In the genomic region with DNA sequence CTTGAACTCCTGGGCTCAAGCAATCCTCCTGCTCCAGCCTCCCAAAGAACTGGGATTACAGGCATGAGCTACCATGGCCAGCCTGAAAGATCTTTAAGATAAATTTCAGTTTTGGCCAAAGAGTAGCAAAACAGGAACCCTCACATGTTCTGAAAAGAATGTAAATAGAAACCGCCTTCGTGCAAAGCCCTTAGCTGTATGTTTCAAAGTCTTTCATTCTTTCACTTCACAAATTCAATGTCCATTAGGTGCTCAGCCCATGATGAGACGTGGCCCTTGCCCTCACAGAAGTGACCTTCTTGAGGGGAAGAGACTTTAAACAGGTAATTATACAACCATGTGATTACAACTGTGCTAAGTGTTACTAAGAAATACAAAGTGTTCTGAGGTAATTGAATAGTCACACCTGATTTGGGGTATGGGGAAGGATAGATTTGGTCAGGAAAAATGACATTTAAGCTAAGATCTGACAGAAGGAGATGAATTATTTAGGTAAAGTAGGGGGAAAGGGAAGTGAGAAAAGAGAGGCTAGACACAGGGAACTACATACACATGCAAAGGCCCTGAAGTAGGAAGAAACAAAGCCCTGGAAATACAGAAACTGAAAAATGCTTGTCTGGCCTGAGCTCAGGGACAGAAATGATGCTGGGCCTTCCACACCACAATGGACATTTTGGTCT, we compare ENCODE assay signal across 1 cellular context.
TF ChIP-seq lines count a peak whose summit lies in the region.

No MANE protein-coding gene starts in this region.

TF ChIP-seq in HepG2, 621 proteins besides CTCF, POLR2A, EP300 and RAD21:
- TF ChIP-seq, protein P1, sequence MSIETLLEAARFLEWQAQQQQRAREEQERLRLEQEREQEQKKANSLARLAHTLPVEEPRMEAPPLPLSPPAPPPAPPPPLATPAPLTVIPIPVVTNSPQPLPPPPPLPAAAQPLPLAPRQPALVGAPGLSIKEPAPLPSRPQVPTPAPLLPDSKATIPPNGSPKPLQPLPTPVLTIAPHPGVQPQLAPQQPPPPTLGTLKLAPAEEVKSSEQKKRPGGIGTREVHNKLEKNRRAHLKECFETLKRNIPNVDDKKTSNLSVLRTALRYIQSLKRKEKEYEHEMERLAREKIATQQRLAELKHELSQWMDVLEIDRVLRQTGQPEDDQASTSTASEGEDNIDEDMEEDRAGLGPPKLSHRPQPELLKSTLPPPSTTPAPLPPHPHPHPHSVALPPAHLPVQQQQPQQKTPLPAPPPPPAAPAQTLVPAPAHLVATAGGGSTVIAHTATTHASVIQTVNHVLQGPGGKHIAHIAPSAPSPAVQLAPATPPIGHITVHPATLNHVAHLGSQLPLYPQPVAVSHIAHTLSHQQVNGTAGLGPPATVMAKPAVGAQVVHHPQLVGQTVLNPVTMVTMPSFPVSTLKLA (IDR thresholded peaks at IDR 0.05), result no peak
- TF ChIP-seq, protein P2, sequence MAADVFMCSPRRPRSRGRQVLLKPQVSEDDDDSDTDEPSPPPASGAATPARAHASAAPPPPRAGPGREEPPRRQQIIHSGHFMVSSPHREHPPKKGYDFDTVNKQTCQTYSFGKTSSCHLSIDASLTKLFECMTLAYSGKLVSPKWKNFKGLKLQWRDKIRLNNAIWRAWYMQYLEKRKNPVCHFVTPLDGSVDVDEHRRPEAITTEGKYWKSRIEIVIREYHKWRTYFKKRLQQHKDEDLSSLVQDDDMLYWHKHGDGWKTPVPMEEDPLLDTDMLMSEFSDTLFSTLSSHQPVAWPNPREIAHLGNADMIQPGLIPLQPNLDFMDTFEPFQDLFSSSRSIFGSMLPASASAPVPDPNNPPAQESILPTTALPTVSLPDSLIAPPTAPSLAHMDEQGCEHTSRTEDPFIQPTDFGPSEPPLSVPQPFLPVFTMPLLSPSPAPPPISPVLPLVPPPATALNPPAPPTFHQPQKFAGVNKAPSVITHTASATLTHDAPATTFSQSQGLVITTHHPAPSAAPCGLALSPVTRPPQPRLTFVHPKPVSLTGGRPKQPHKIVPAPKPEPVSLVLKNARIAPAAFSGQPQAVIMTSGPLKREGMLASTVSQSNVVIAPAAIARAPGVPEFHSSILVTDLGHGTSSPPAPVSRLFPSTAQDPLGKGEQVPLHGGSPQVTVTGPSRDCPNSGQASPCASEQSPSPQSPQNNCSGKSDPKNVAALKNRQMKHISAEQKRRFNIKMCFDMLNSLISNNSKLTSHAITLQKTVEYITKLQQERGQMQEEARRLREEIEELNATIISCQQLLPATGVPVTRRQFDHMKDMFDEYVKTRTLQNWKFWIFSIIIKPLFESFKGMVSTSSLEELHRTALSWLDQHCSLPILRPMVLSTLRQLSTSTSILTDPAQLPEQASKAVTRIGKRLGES (CRISPR knock-in tag; IDR thresholded peaks at IDR 0.05; ENCODE audit: borderline replicate concordance), result no peak
- TF ChIP-seq SMARCE1 (IDR thresholded peaks at IDR 0.05; ENCODE audit: borderline replicate concordance), result no peak
- no peak for TF ChIP-seq MXD4 (CRISPR knock-in tag; IDR thresholded peaks at IDR 0.05)
- no peak for TF ChIP-seq ZNF572 (CRISPR knock-in tag; IDR thresholded peaks at IDR 0.05)
